ENCODE assay signal across 2 cellular contexts in genomic region chr1:204493882-204494280, GRCh38.
A peak's percentile ranks its signal among the peaks of the same experiment; 100 is the strongest.
TF ChIP-seq lines count a peak whose summit lies in the region.

No MANE protein-coding gene starts in this region.

TF ChIP-seq in SK-N-SH treated with all-trans-retinoic acid at 6 μM for 48 hours, 23 proteins besides CTCF, POLR2A, EP300 and RAD21 (continued from another document):
- TF ChIP-seq POU6F1 (CRISPR knock-in tag; IDR thresholded peaks at IDR 0.05; ENCODE audit: borderline replicate concordance, low read depth) = no peak
- no peak for TF ChIP-seq PPARA (CRISPR knock-in tag; IDR thresholded peaks at IDR 0.05; ENCODE audit: borderline replicate concordance)
- no peak for TF ChIP-seq ZC3H10 (CRISPR knock-in tag; IDR thresholded peaks at IDR 0.05)
- no peak for TF ChIP-seq CSDC2 (CRISPR knock-in tag; IDR thresholded peaks at IDR 0.05)
- no peak for TF ChIP-seq GLIS3 (CRISPR knock-in tag; IDR thresholded peaks at IDR 0.05)
- no peak for TF ChIP-seq ZFP30 (CRISPR knock-in tag; IDR thresholded peaks at IDR 0.05)

TF ChIP-seq in K562, 482 proteins besides CTCF, POLR2A, EP300 and RAD21 (continued from another document and continues in another):
- TF ChIP-seq PRDM10 (IDR thresholded peaks at IDR 0.05; ENCODE audit: partially characterized antibody) (peak; percentile 56), TFAP4 (CRISPR knock-in tag; IDR thresholded peaks at IDR 0.05; ENCODE audit: borderline replicate concordance) (peak; percentile 88), DACH1 (IDR thresholded peaks at IDR 0.05; ENCODE audit: partially characterized antibody) (peak; percentile 9), TCF3 (CRISPR knock-in tag; IDR thresholded peaks at IDR 0.05) (peak; percentile 31; the same call in 1 of the 2 replicates), ARID3A (IDR thresholded peaks at IDR 0.05; ENCODE audit: borderline replicate concordance, low read depth, low read length) (no peak), TGIF2 (CRISPR knock-in tag; IDR thresholded peaks at IDR 0.05) (peak; percentile 58; the same call in 1 of the 2 replicates), MYNN (IDR thresholded peaks at IDR 0.05) (no peak), MYNN (CRISPR knock-in tag; IDR thresholded peaks at IDR 0.05) (no peak), ZNF324 (CRISPR knock-in tag; IDR thresholded peaks at IDR 0.05) (no peak), ZBTB26 (CRISPR knock-in tag; IDR thresholded peaks at IDR 0.05) (no peak), PATZ1 (CRISPR knock-in tag; IDR thresholded peaks at IDR 0.05; ENCODE audit: borderline replicate concordance) (no peak), GATAD2A (IDR thresholded peaks at IDR 0.05) (0 out of 2 replicates have a peak, but pooled peaks have one; percentile 28), FOXK2 (conservative IDR thresholded peaks at IDR 0.05 in 1 of 2, IDR thresholded peaks at IDR 0.05 in 1 of 2; ENCODE audit: low read depth in 2 of 2) (no peak), KDM5B (IDR thresholded peaks at IDR 0.05; ENCODE audit: insufficient replicate concordance, low read depth, low read length) (peak; percentile 43), SIX5 (IDR thresholded peaks at IDR 0.05; ENCODE audit: borderline replicate concordance in 1 of 2, insufficient read depth in 1 of 2, low read depth in 1 of 2, low read length in 2 of 2) (no peak), NRF1 (conservative IDR thresholded peaks at IDR 0.05 in 1 of 2, IDR thresholded peaks at IDR 0.05 in 1 of 2) (no peak), KAT8 (IDR thresholded peaks at IDR 0.05; ENCODE audit: low read depth) (no peak), SMAD1 (IDR thresholded peaks at IDR 0.05; ENCODE audit: low read depth, low read length, partially characterized antibody) (no peak), NCOA2 (IDR thresholded peaks at IDR 0.05; ENCODE audit: partially characterized antibody in 2 of 2) (no peak), DPF2 (IDR thresholded peaks at IDR 0.05) (0 out of 2 replicates have a peak, but pooled peaks have one; percentile 19), USF1 (CRISPR knock-in tag; IDR thresholded peaks at IDR 0.05) (no peak), CEBPB (tag; IDR thresholded peaks at IDR 0.05) (no peak), CBFA2T3 (IDR thresholded peaks at IDR 0.05) (peak; percentile 55), ASH1L (IDR thresholded peaks at IDR 0.05; ENCODE audit: borderline replicate concordance, low read depth, partially characterized antibody) (no peak), POLR2H (tag; IDR thresholded peaks at IDR 0.05; ENCODE audit: low read depth) (no peak), CLOCK (CRISPR knock-in tag; IDR thresholded peaks at IDR 0.05; ENCODE audit: borderline replicate concordance) (no peak), TCF7 (IDR thresholded peaks at IDR 0.05; ENCODE audit: borderline replicate concordance) (no peak), ILK (tag; IDR thresholded peaks at IDR 0.05; ENCODE audit: borderline replicate concordance, low read depth) (no peak), NR2C2 (CRISPR knock-in tag; IDR thresholded peaks at IDR 0.05) (no peak), NR2C2 (tag; IDR thresholded peaks at IDR 0.05) (no peak), PTBP1 (IDR thresholded peaks at IDR 0.05; ENCODE audit: low read depth, low read length) (no peak), ZNF512 (tag; IDR thresholded peaks at IDR 0.05) (no peak), DEAF1 (CRISPR knock-in tag; IDR thresholded peaks at IDR 0.05) (no peak)
